In genomic region chr2:105953942-105954341, GRCh38 we compare ENCODE assay signal across 21 cellular contexts.
A peak's percentile ranks its signal among the peaks of the same experiment; 100 is the strongest.
DNase-seq lines count a peak whose midpoint lies in the region; ATAC-seq and TF ChIP-seq lines count a peak whose summit lies in the region.
"Had no signal": no experiment of that assay in that cellular context is flagged by ENCODE, and none has a peak within 500 bp of the region (broad histone marks: within the 10 kb centered on the region; RNA-seq: fewer than 3 reads in every experiment).

No MANE protein-coding gene starts in this region.

- H3K9ac ChIP-seq in endodermal cell (ENCODE audit: extremely low read depth, low read length, poor library complexity, severe bottlenecking), result no peak overlapping the region

- H3K27me3 ChIP-seq in endodermal cell (ENCODE audit: control insufficient read depth, insufficient read depth, low read length, poor library complexity, severe bottlenecking), result peaks cover 12% of the 10 kb centered on the region
- H3K27me3 ChIP-seq: BE2C had no signal

- H3K4me3 Mint-ChIP-seq in activated naive CD8-positive, alpha-beta T cell treated with anti-CD3 and anti-CD28 coated beads, Interleukin-2, amount 10 ng/mL, durations not matched to agents 7 days and 5 days, result no peak overlapping the region
- H3K4me3 Mint-ChIP-seq in activated naive CD8-positive, alpha-beta T cell treated with anti-CD3 and anti-CD28 coated beads for 36 hours, result no peak overlapping the region
- H3K4me3 Mint-ChIP-seq in T-helper 17 cell (peak overlapping the region; percentile 19), endodermal cell (no peak overlapping the region)
- peak overlapping the region in 7 of 10 donors; percentile 12 to 51 (median 40) for H3K4me3 Mint-ChIP-seq in naive thymus-derived CD8-positive, alpha-beta T cell
- H3K4me3 Mint-ChIP-seq: HFFc6 had no signal

- H3K36me3 ChIP-seq in endodermal cell (ENCODE audit: control insufficient read depth, insufficient read depth, low read length), result no peaks in the 10 kb centered on the region
- H3K36me3 ChIP-seq: BE2C had no signal

- ATAC-seq in activated naive CD8-positive, alpha-beta T cell treated with anti-CD3 and anti-CD28 coated beads, Interleukin-2, amount 10 ng/mL, durations not matched to agents 7 days and 5 days (ENCODE audit: low read depth), result no peak
- no peak for ATAC-seq in T-helper 17 cell
- ATAC-seq in naive thymus-derived CD8-positive, alpha-beta T cell, result peak; percentile 52 to 57
- ATAC-seq: GM12878, HCT116 had no signal

- no peaks in the 10 kb centered on the region for H3K9me3 ChIP-seq in T-helper 17 cell (ENCODE audit: control insufficient read depth, low read length, poor library complexity, severe bottlenecking)
- peaks cover 7% of the 10 kb centered on the region for H3K9me3 ChIP-seq in endodermal cell (ENCODE audit: control insufficient read depth, low read length)
- H3K9me3 ChIP-seq: BE2C had no signal

- no peak overlapping the region for H3K27ac ChIP-seq in endodermal cell (ENCODE audit: low read depth, low read length)
- H3K27ac ChIP-seq: HL-60 had no signal

- 98 to 100% methylated on average over 4 of the region's 4 CpGs for WGBS in endodermal cell (ENCODE audit: insufficient coverage in 1 of 2, insufficient read length in 1 of 2), 2 experiments

- no peak for TF ChIP-seq CTCF in endodermal cell (conservative IDR thresholded peaks at IDR 0.05)

- H3K4me1 Mint-ChIP-seq in activated naive CD8-positive, alpha-beta T cell treated with anti-CD3 and anti-CD28 coated beads, Interleukin-2, amount 10 ng/mL, durations not matched to agents 7 days and 5 days, result peaks cover 32% of the 10 kb centered on the region
- H3K4me1 Mint-ChIP-seq in activated naive CD8-positive, alpha-beta T cell treated with anti-CD3 and anti-CD28 coated beads for 36 hours, result peaks cover 53% of the 10 kb centered on the region
- H3K4me1 Mint-ChIP-seq in T-helper 17 cell (peaks cover 27% of the 10 kb centered on the region), endodermal cell (peaks cover 32% of the 10 kb centered on the region)
- peaks cover 41 to 76% (median 67%) of the 10 kb centered on the region in 4 donors for H3K4me1 Mint-ChIP-seq in naive thymus-derived CD8-positive, alpha-beta T cell

- peak overlapping the region; percentile 12 for H3K27ac Mint-ChIP-seq in activated naive CD8-positive, alpha-beta T cell treated with anti-CD3 and anti-CD28 coated beads, Interleukin-2, amount 10 ng/mL, durations not matched to agents 7 days and 5 days
- no peak overlapping the region for H3K27ac Mint-ChIP-seq in activated naive CD8-positive, alpha-beta T cell treated with anti-CD3 and anti-CD28 coated beads for 36 hours
- H3K27ac Mint-ChIP-seq in T-helper 17 cell, result no peak overlapping the region
- H3K27ac Mint-ChIP-seq in naive thymus-derived CD8-positive, alpha-beta T cell, result peak overlapping the region in 7 of 10 donors; percentile 2 to 82 (median 73)
- no peak overlapping the region for H3K27ac Mint-ChIP-seq in endodermal cell
- H3K27ac Mint-ChIP-seq: CD4-positive, alpha-beta memory T cell; HFFc6 had no signal

- H3K4me3 ChIP-seq in endodermal cell (ENCODE audit: low read length), result no peak overlapping the region
- H3K4me3 ChIP-seq: GM12878 had no signal

- peaks cover 3% of the 10 kb centered on the region for H3K4me1 ChIP-seq in endodermal cell (ENCODE audit: control insufficient read depth, insufficient read depth, low read length)
- H3K4me1 ChIP-seq: BE2C had no signal

- peaks cover 2% of the 10 kb centered on the region for H3K9me3 Mint-ChIP-seq in activated naive CD8-positive, alpha-beta T cell treated with anti-CD3 and anti-CD28 coated beads, Interleukin-2, amount 10 ng/mL, durations not matched to agents 7 days and 5 days
- peaks cover 5% of the 10 kb centered on the region for H3K9me3 Mint-ChIP-seq in activated naive CD8-positive, alpha-beta T cell treated with anti-CD3 and anti-CD28 coated beads for 36 hours
- peaks cover 0 to 10% (median 0%) of the 10 kb centered on the region in 9 donors for H3K9me3 Mint-ChIP-seq in naive thymus-derived CD8-positive, alpha-beta T cell
- H3K9me3 Mint-ChIP-seq in endodermal cell, result peaks cover 8% of the 10 kb centered on the region
- H3K9me3 Mint-ChIP-seq: HFFc6 had no signal

- no peak for DNase-seq in activated naive CD8-positive, alpha-beta T cell treated with anti-CD3 and anti-CD28 coated beads, Interleukin-2, amount 10 ng/mL, durations not matched to agents 7 days and 5 days
- DNase-seq in activated naive CD8-positive, alpha-beta T cell treated with anti-CD3 and anti-CD28 coated beads for 36 hours, result no peak
- DNase-seq in T-helper 17 cell (no peak), DMS114 treated with DMSO at 0.1 percent for 48 hours (lab: John Stamatoyannopoulos, UW; ENCODE audit: unreplicated experiment) (no peak), activated T-cell treated with anti-CD3 and anti-CD28 coated beads for 4 hours (no peak), endodermal cell (no peak)
- no peak for DNase-seq in naive thymus-derived CD8-positive, alpha-beta T cell
- DNase-seq: BE2C; C1 segment of cervical spinal cord; Calu3; CD4-positive, alpha-beta memory T cell; DMS53; DND-41; EL; GOT3; H7; HFFc6; IMR-90 had no signal

- no peaks in the 10 kb centered on the region for H3K27me3 Mint-ChIP-seq in activated naive CD8-positive, alpha-beta T cell treated with anti-CD3 and anti-CD28 coated beads, Interleukin-2, amount 10 ng/mL, durations not matched to agents 7 days and 5 days
- no peaks in the 10 kb centered on the region for H3K27me3 Mint-ChIP-seq in activated naive CD8-positive, alpha-beta T cell treated with anti-CD3 and anti-CD28 coated beads for 36 hours
- H3K27me3 Mint-ChIP-seq in T-helper 17 cell (peaks cover 4% of the 10 kb centered on the region), endodermal cell (ENCODE audit: insufficient read depth) (peaks cover 9% of the 10 kb centered on the region)
- no peaks in the 10 kb centered on the region for H3K27me3 Mint-ChIP-seq in naive thymus-derived CD8-positive, alpha-beta T cell
- H3K27me3 Mint-ChIP-seq: CD4-positive, alpha-beta memory T cell had no signal

- POLR2A ChIA-PET in activated naive CD8-positive, alpha-beta T cell treated with anti-CD3 and anti-CD28 coated beads, Interleukin-2, amount 10 ng/mL, durations not matched to agents 7 days and 5 days (lab: Charles Lee), result no interaction called here
- POLR2A ChIA-PET in naive thymus-derived CD8-positive, alpha-beta T cell (lab: Charles Lee), result interaction anchor here (0.5 to 1.5 kb wide), 5 partner anchors 8 to 208 kb away, joined by 3 to 4 read pairs (median 3); no protein-coding TSS in a partner anchor

- H3K36me3 Mint-ChIP-seq in activated naive CD8-positive, alpha-beta T cell treated with anti-CD3 and anti-CD28 coated beads, Interleukin-2, amount 10 ng/mL, durations not matched to agents 7 days and 5 days, result no peaks in the 10 kb centered on the region
- H3K36me3 Mint-ChIP-seq in activated naive CD8-positive, alpha-beta T cell treated with anti-CD3 and anti-CD28 coated beads for 36 hours, result no peaks in the 10 kb centered on the region
- H3K36me3 Mint-ChIP-seq in T-helper 17 cell (ENCODE audit: low read depth), result no peaks in the 10 kb centered on the region
- H3K36me3 Mint-ChIP-seq in naive thymus-derived CD8-positive, alpha-beta T cell, result no peaks in the 10 kb centered on the region
- no peaks in the 10 kb centered on the region for H3K36me3 Mint-ChIP-seq in endodermal cell (ENCODE audit: low read depth)
- H3K36me3 Mint-ChIP-seq: CD4-positive, alpha-beta memory T cell had no signal

Comparison
In these comparisons a context has a peak if more than half of its experiments do, and no peak if none do; other contexts are left out.
1. H3K27ac Mint-ChIP-seq: peak in activated naive CD8-positive, alpha-beta T cell treated with anti-CD3 and anti-CD28 coated beads, Interleukin-2, amount 10 ng/mL, durations not matched to agents 7 days and 5 days (single experiment) and naive thymus-derived CD8-positive, alpha-beta T cell (7 of 10); none in activated naive CD8-positive, alpha-beta T cell treated with anti-CD3 and anti-CD28 coated beads for 36 hours (single experiment), T-helper 17 cell (single experiment) and endodermal cell (single experiment).
2. ATAC-seq: peak in naive thymus-derived CD8-positive, alpha-beta T cell (2 of 2); none in activated naive CD8-positive, alpha-beta T cell treated with anti-CD3 and anti-CD28 coated beads, Interleukin-2, amount 10 ng/mL, durations not matched to agents 7 days and 5 days (single experiment) and T-helper 17 cell (single experiment).
3. H3K4me3 Mint-ChIP-seq: peak in T-helper 17 cell (single experiment) and naive thymus-derived CD8-positive, alpha-beta T cell (7 of 10); none in activated naive CD8-positive, alpha-beta T cell treated with anti-CD3 and anti-CD28 coated beads, Interleukin-2, amount 10 ng/mL, durations not matched to agents 7 days and 5 days (single experiment), activated naive CD8-positive, alpha-beta T cell treated with anti-CD3 and anti-CD28 coated beads for 36 hours (single experiment) and endodermal cell (single experiment).